28 cellular contexts compared by ENCODE assay signal in the genomic region with DNA sequence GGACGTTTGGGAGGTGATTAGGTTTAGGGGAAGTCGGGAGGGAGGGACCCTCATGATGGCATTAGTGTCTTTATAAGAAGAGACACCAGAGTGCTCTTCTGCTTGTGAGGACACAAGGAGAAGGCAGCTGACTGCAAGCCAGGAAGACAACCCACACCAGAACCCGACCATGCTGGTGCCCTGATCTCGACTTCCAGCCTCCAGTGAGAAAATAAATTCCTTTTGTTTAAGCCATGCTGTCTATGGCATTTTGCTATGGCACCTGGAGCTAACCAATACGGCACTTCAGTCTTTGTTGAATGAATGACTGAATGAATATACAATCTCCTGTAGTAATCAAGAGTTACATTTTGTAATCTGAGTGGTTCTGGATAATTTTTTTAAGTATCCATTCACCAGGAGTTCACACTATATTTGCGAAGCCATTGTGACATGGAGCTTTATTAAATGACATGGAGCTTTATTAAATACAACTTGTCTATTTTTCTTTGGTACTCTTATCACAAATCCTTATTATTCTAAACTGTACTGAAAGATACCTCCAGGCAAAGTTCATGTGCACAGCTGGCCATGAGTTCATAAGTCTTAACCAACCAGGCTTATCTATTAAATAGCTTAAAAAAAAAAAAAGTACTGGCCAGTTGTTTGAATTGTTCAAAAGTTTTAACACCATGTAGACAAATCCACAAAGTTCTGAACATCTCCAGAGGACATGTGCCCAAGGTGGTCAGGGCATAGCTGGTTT. TPM values are rescaled to one million over a fixed set of nuclear protein-coding genes. Genes with fewer than 3 reads are reported as not detected.
DNase-seq lines count a peak whose midpoint lies in the region; ATAC-seq, FAIRE-seq and TF ChIP-seq lines count a peak whose summit lies in the region.
"Had no signal": no experiment of that assay in that cellular context is flagged by ENCODE, and none has a peak within 500 bp of the region (broad histone marks: within the 10 kb centered on the region; RNA-seq: fewer than 3 reads in every experiment).

No MANE protein-coding gene starts in this region.

- no peak overlapping the region for H3K18ac ChIP-seq in trophoblast cell (ENCODE audit: low read length)

- FAIRE-seq in K562 (lab: Jason Lieb, UNC): no peak
- FAIRE-seq: A204.1, GM12891, GM19239 had no signal

- H3K79me1 ChIP-seq in trophoblast cell (ENCODE audit: low read length): no peaks in the 10 kb centered on the region

- H3K9me1 ChIP-seq in K562 (ENCODE audit: control insufficient read depth, insufficient read depth, low read length): no peaks in the 10 kb centered on the region

- H3K79me2 ChIP-seq in K562 (ENCODE audit: control insufficient read depth, insufficient read depth, low read length) (no peaks in the 10 kb centered on the region), trophoblast cell (ENCODE audit: control insufficient read depth, insufficient read depth, low read length, poor library complexity) (no peaks in the 10 kb centered on the region), Karpas-422 (ENCODE audit: low read length) (no peaks in the 10 kb centered on the region)

- H3K4ac ChIP-seq in trophoblast cell (ENCODE audit: low read depth, low read length): no peak overlapping the region

- no peak overlapping the region for H2AK5ac ChIP-seq in trophoblast cell (ENCODE audit: low read length)

- no peak overlapping the region for H3K23ac ChIP-seq in trophoblast cell (ENCODE audit: low read length)

- no peaks in the 10 kb centered on the region for H4K20me1 ChIP-seq in K562 (replicated peaks; ENCODE audit: control insufficient read depth, insufficient read depth, low read length)
- H4K20me1 ChIP-seq in Karpas-422 (ENCODE audit: insufficient read depth, low read depth, low read length): no peaks in the 10 kb centered on the region
- H4K20me1 ChIP-seq: BLaER1 had no signal

- WGBS in K562 (ENCODE audit: insufficient coverage, low coverage, missing lambda C conversion rate): 37% methylated on average over 6 of the region's 6 CpGs
- no CpG with 5 or more reads among the region's 6 CpGs for WGBS in trophoblast cell (ENCODE audit: extremely low coverage, insufficient coverage, insufficient read length)

- H2BK12ac ChIP-seq in trophoblast cell (ENCODE audit: low read length): peak overlapping the region; percentile 36

- H2BK5ac ChIP-seq in trophoblast cell (ENCODE audit: low read depth, low read length, poor library complexity): no peak overlapping the region

- peak overlapping the region; percentile 53 for H3K27ac Mint-ChIP-seq in stimulated activated effector memory CD8-positive, alpha-beta T cell treated with anti-CD3 and anti-CD28 coated beads, Interleukin-12 subunit alpha, Interleukin-12 subunit beta, amount 100 ng/mL, for 72 hours
- no peak overlapping the region for H3K27ac Mint-ChIP-seq in activated naive CD4-positive, alpha-beta T cell treated with anti-CD3 and anti-CD28 coated beads, Interleukin-2, amount 10 ng/mL, durations not matched to agents 7 days and 5 days

- H3K4me3 ChIP-seq in HEK293 (ENCODE audit: low read depth, low read length): no peak overlapping the region
- H3K4me3 ChIP-seq in K562: no peak overlapping the region
- H3K4me3 ChIP-seq in trophoblast cell (ENCODE audit: low read depth, low read length): no peak overlapping the region
- H3K4me3 ChIP-seq in Karpas-422 (ENCODE audit: low read length): no peak overlapping the region
- H3K4me3 ChIP-seq: BLaER1 had no signal

- POLR2A ChIA-PET in HEK293 (lab: Yijun Ruan, JAX) (no interaction called here), K562 (lab: Yijun Ruan, JAX) (interaction anchor here (0.7 to 1.9 kb wide), 5 partner anchors 10 to 147 kb away, joined by 3 to 10 read pairs (median 4); no protein-coding TSS in a partner anchor)

- no peak overlapping the region for H4K8ac ChIP-seq in trophoblast cell (ENCODE audit: low read depth, low read length)

- no peak for ATAC-seq in K562
- ATAC-seq in stimulated activated effector memory CD8-positive, alpha-beta T cell treated with anti-CD3 and anti-CD28 coated beads, Interleukin-12 subunit alpha, Interleukin-12 subunit beta, amount 100 ng/mL, for 72 hours: no peak

- TF ChIP-seq POLR2A in K562 (conservative IDR thresholded peaks at IDR 0.05): no peak

- H3K4me3 Mint-ChIP-seq in stimulated activated effector memory CD8-positive, alpha-beta T cell treated with anti-CD3 and anti-CD28 coated beads, Interleukin-12 subunit alpha, Interleukin-12 subunit beta, amount 100 ng/mL, for 72 hours: no peak overlapping the region
- no peak overlapping the region for H3K4me3 Mint-ChIP-seq in activated naive CD4-positive, alpha-beta T cell treated with anti-CD3 and anti-CD28 coated beads, Interleukin-2, amount 10 ng/mL, durations not matched to agents 7 days and 5 days
- H3K4me3 Mint-ChIP-seq: CD14-positive monocyte; CD4-positive, alpha-beta memory T cell; CD8-positive, alpha-beta memory T cell had no signal

- H3K27ac ChIP-seq in HEK293 (ENCODE audit: extremely low read depth, low read depth, low read length): no peak overlapping the region
- no peak overlapping the region for H3K27ac ChIP-seq in K562 (ENCODE audit: extremely low read depth, low read depth, low read length)
- no peak overlapping the region for H3K27ac ChIP-seq in trophoblast cell (ENCODE audit: low read depth, low read length)
- no peak overlapping the region for H3K27ac ChIP-seq in Karpas-422 (ENCODE audit: low read length)
- H3K27ac ChIP-seq: BLaER1 had no signal

- intact Hi-C loops in K562 (cut with micrococcal nuclease): no loop called here

- in situ Hi-C loops in K562 (cut with MboI): no loop called here

- no peak for TF ChIP-seq CTCF in HEK293 (tag by site-specific recombination; IDR thresholded peaks at IDR 0.05)
- no peak for TF ChIP-seq CTCF in K562 (IDR thresholded peaks at IDR 0.05 in 2 of 3, conservative IDR thresholded peaks at IDR 0.05 in 1 of 3; ENCODE audit: insufficient read depth in 2 of 3, low read depth in 1 of 3, low read length in 3 of 3)

- peaks cover 5% of the 10 kb centered on the region for H3K9me3 Mint-ChIP-seq in stimulated activated effector memory CD8-positive, alpha-beta T cell treated with anti-CD3 and anti-CD28 coated beads, Interleukin-12 subunit alpha, Interleukin-12 subunit beta, amount 100 ng/mL, for 72 hours
- H3K9me3 Mint-ChIP-seq in activated naive CD4-positive, alpha-beta T cell treated with anti-CD3 and anti-CD28 coated beads, Interleukin-2, amount 10 ng/mL, durations not matched to agents 7 days and 5 days: peaks cover 18% of the 10 kb centered on the region

- no peak overlapping the region for H4K12ac ChIP-seq in trophoblast cell (ENCODE audit: low read depth, low read length)

- H3K14ac ChIP-seq in trophoblast cell (ENCODE audit: low read length): no peak overlapping the region

- H3K36me3 ChIP-seq in HEK293 (ENCODE audit: control insufficient read depth in 2 of 2, insufficient read depth in 1 of 2, low read length in 2 of 2) (no peaks in the 10 kb centered on the region), K562 (ENCODE audit: control insufficient read depth, insufficient read depth, low read length) (no peaks in the 10 kb centered on the region), trophoblast cell (ENCODE audit: control insufficient read depth in 1 of 2, insufficient read depth in 2 of 2, low read length in 2 of 2) (no peaks in the 10 kb centered on the region), Karpas-422 (ENCODE audit: insufficient read depth, low read length) (no peaks in the 10 kb centered on the region)
- H3K36me3 ChIP-seq: BE2C, BLaER1 had no signal

- H3K4me1 Mint-ChIP-seq in stimulated activated effector memory CD8-positive, alpha-beta T cell treated with anti-CD3 and anti-CD28 coated beads, Interleukin-12 subunit alpha, Interleukin-12 subunit beta, amount 100 ng/mL, for 72 hours: no peaks in the 10 kb centered on the region
- H3K4me1 Mint-ChIP-seq in activated naive CD4-positive, alpha-beta T cell treated with anti-CD3 and anti-CD28 coated beads, Interleukin-2, amount 10 ng/mL, durations not matched to agents 7 days and 5 days: no peaks in the 10 kb centered on the region
- H3K4me1 Mint-ChIP-seq: CD8-positive, alpha-beta memory T cell had no signal

- H3K9me2 ChIP-seq in Karpas-422 (replicated peaks; ENCODE audit: insufficient read depth, low read length): no peaks in the 10 kb centered on the region

- H3K27me3 Mint-ChIP-seq in activated naive CD4-positive, alpha-beta T cell treated with anti-CD3 and anti-CD28 coated beads, Interleukin-2, amount 10 ng/mL, durations not matched to agents 7 days and 5 days: peaks cover 14% of the 10 kb centered on the region
- H3K27me3 Mint-ChIP-seq: CD4-positive, alpha-beta memory T cell had no signal

- H2BK120ac ChIP-seq in trophoblast cell (ENCODE audit: insufficient read depth, low read length, poor library complexity): no peak overlapping the region

- H2AFZ ChIP-seq in K562 (ENCODE audit: low read depth, low read length) (peak overlapping the region; percentile 24; the same call in 1 of the 2 replicates), trophoblast cell (ENCODE audit: insufficient read depth, low read length, poor library complexity) (no peak overlapping the region), Karpas-422 (ENCODE audit: low read length) (no peak overlapping the region)

- no peak for TF ChIP-seq EP300 in K562 (IDR thresholded peaks at IDR 0.05; ENCODE audit: low read length)

- H3K27me3 ChIP-seq in K562 (ENCODE audit: control insufficient read depth in 2 of 2, insufficient read depth in 2 of 2, low read length in 2 of 2): no peaks in the 10 kb centered on the region
- no peaks in the 10 kb centered on the region for H3K27me3 ChIP-seq in trophoblast cell (ENCODE audit: insufficient read depth, low read length)
- no peaks in the 10 kb centered on the region for H3K27me3 ChIP-seq in Karpas-422 (ENCODE audit: low read length)
- H3K27me3 ChIP-seq: BE2C, BLaER1 had no signal

- BruUV-seq in K562 (replicated peaks; lab: Mats Ljungman, UMichigan): no TSS peak

- no peak for TF ChIP-seq RAD21 in K562 (CRISPR knock-in tag; conservative IDR thresholded peaks at IDR 0.05 in 1 of 2, IDR thresholded peaks at IDR 0.05 in 1 of 2)

- no peaks in the 10 kb centered on the region for H3K36me3 Mint-ChIP-seq in stimulated activated effector memory CD8-positive, alpha-beta T cell treated with anti-CD3 and anti-CD28 coated beads, Interleukin-12 subunit alpha, Interleukin-12 subunit beta, amount 100 ng/mL, for 72 hours
- H3K36me3 Mint-ChIP-seq in activated naive CD4-positive, alpha-beta T cell treated with anti-CD3 and anti-CD28 coated beads, Interleukin-2, amount 10 ng/mL, durations not matched to agents 7 days and 5 days: peaks cover 17% of the 10 kb centered on the region

- no peak overlapping the region for H4K91ac ChIP-seq in trophoblast cell (ENCODE audit: low read depth, low read length)

- H3K4me2 ChIP-seq in K562 (ENCODE audit: insufficient read depth, low read length) (no peak overlapping the region), trophoblast cell (ENCODE audit: low read length) (no peak overlapping the region), Karpas-422 (ENCODE audit: low read depth, low read length, poor library complexity, severe bottlenecking) (no peak overlapping the region)
- H3K4me2 ChIP-seq: BLaER1 had no signal

- H3K9me3 ChIP-seq in HEK293 (ENCODE audit: control insufficient read depth, insufficient read depth, low read depth, low read length) (no peaks in the 10 kb centered on the region), K562 (replicated peaks; ENCODE audit: control insufficient read depth, insufficient read depth, low read depth, low read length) (peaks cover 8% of the 10 kb centered on the region; the same call in 1 of the 2 replicates), trophoblast cell (ENCODE audit: insufficient read depth, low read depth, low read length) (peaks cover 2% of the 10 kb centered on the region), Karpas-422 (ENCODE audit: low read length) (no peaks in the 10 kb centered on the region)
- H3K9me3 ChIP-seq: BE2C had no signal

- H3K4me1 ChIP-seq in HEK293 (ENCODE audit: control insufficient read depth, insufficient read depth, low read length): no peaks in the 10 kb centered on the region
- H3K4me1 ChIP-seq in K562 (replicated peaks in 1 of 2; ENCODE audit: control insufficient read depth in 2 of 2, insufficient read depth in 2 of 2, low read length in 2 of 2): no peaks in the 10 kb centered on the region
- no peaks in the 10 kb centered on the region for H3K4me1 ChIP-seq in trophoblast cell (ENCODE audit: control insufficient read depth in 1 of 2, insufficient read depth in 2 of 2, low read length in 2 of 2)
- no peaks in the 10 kb centered on the region for H3K4me1 ChIP-seq in Karpas-422 (ENCODE audit: low read length)
- H3K4me1 ChIP-seq: BE2C, BLaER1 had no signal

- CTCF ChIA-PET in HEK293 (lab: Yijun Ruan, JAX): interaction anchor here (0.7 to 1.5 kb wide), 5 partner anchors 11 to 234 kb away, joined by 3 to 7 read pairs (median 6); no protein-coding TSS in a partner anchor
- CTCF ChIA-PET in K562 (lab: Yijun Ruan, JAX; ENCODE audit: low intra/inter-chr PET ratio): no interaction called here
- CTCF ChIA-PET in activated naive CD4-positive, alpha-beta T cell treated with anti-CD3 and anti-CD28 coated beads, Interleukin-2, amount 10 ng/mL, durations not matched to agents 7 days and 5 days (lab: Charles Lee): interaction anchor here (0.7 kb wide), 1 partner anchor 69 kb away, joined by 4 read pairs; no protein-coding TSS in a partner anchor

- no peak overlapping the region for H3K9ac ChIP-seq in K562 (ENCODE audit: insufficient read depth in 1 of 2, low read depth in 2 of 2, low read length in 2 of 2)
- H3K9ac ChIP-seq in trophoblast cell (ENCODE audit: low read length): no peak overlapping the region
- no peak overlapping the region for H3K9ac ChIP-seq in Karpas-422 (ENCODE audit: low read length)
- H3K9ac ChIP-seq: BLaER1 had no signal

- DNase-seq in K562 (ENCODE audit: extremely low read depth in 1 of 4, low spot score in 3 of 4) (no peak), trophoblast cell (peak; percentile 97 to 98), NCI-H187 treated with DMSO at 0.1 percent for 48 hours (lab: John Stamatoyannopoulos, UW) (no peak), Karpas-422 (no peak), T1000 (lab: John Stamatoyannopoulos, UW) (no peak)
- DNase-seq in stimulated activated effector memory CD8-positive, alpha-beta T cell treated with anti-CD3 and anti-CD28 coated beads, Interleukin-12 subunit alpha, Interleukin-12 subunit beta, amount 100 ng/mL, for 72 hours (ENCODE audit: low spot score in 2 of 2): no peak
- no peak for DNase-seq in activated naive CD4-positive, alpha-beta T cell treated with anti-CD3 and anti-CD28 coated beads, Interleukin-2, amount 10 ng/mL, durations not matched to agents 7 days and 5 days
- DNase-seq: 8988T; ACHN; BE2C; C1 segment of cervical spinal cord; CD4-positive, alpha-beta memory T cell; CD4-positive, CD25-positive, alpha-beta regulatory T cell; CD8-positive, alpha-beta memory T cell; COR-L47; DMS 273 treated with DMSO at 0.1 percent for 48 hours; DMS153; DMS53; DMS79; DND-41; EL; GDM1 had no signal

RNA-seq across cellular contexts. Expression of gene BHLHE40, which starts 24.8 kb away (rescaled TPM):
- 81.5 and 114 TPM in 2 replicates for total RNA-seq in K562 (2011; cell fraction: chromatin; rRNA removed; ENCODE audit: low replicate concordance)
- total RNA-seq in K562 (2011; cell fraction: nucleolus; rRNA removed): 100 and 103 TPM in 2 replicates
- 92.4 and 99.8 TPM in 2 replicates for total RNA-seq in K562 (2011; cell fraction: nucleoplasm; rRNA removed)
- total RNA-seq in K562 (2014; rRNA removed) (38.7 and 44.5 TPM in 2 replicates), K562 (2014; rRNA removed; fragmentation: Illumina TruSeq; extraction: Trizol) (19.4 and 20.6 TPM in 2 replicates), K562 (2015; rRNA removed; fragmentation: Illumina TruSeq; extraction: Trizol) (27.7 and 27.8 TPM in 2 replicates), K562 (2021) (47.5 and 51.8 TPM in 2 replicates)
- polyA plus RNA-seq in K562 (2011; rRNA removed) (83.9 and 105 TPM in 2 replicates), K562 (2014; fragmentation: Illumina TruSeq; extraction: Trizol) (49.6 and 57.8 TPM in 2 replicates), K562 (2014; fragmentation: Nextera tagmentation; extraction: Ambion mirVana) (10 to 100 TPM; 12.0 to 24.3 TPM), K562 (2014; rRNA removed) (30.9 and 31.4 TPM in 2 replicates)
- 72.3 and 73.7 TPM in 2 replicates for polyA plus RNA-seq in K562 (2011; cell fraction: cytosol; rRNA removed)
- polyA plus RNA-seq in K562 (2011; cell fraction: nucleus; rRNA removed): 144 and 202 TPM in 2 replicates
- 98.8 and 122 TPM in 2 replicates for polyA plus RNA-seq in K562 (2012)
- polyA minus RNA-seq in K562 (2011; rRNA and poly(A)+ RNA removed): 76.2 and 78.0 TPM in 2 replicates
- polyA minus RNA-seq in K562 (2011; cell fraction: cytosol; rRNA and poly(A)+ RNA removed): 70.7 and 90.6 TPM in 2 replicates
- 122 and 139 TPM in 2 replicates for polyA minus RNA-seq in K562 (2011; cell fraction: nucleus; rRNA and poly(A)+ RNA removed)
- polyA plus RNA-seq in trophoblast cell (2013): 173 and 187 TPM in 2 replicates
- total RNA-seq in Karpas-422 (2014; rRNA removed; shearing (Covaris generic); ENCODE audit: low replicate concordance): 0.36 and 0.86 TPM in 2 replicates

Comparison
In these comparisons a context has a peak if more than half of its experiments do, and no peak if none do; other contexts are left out.
1. DNase-seq: peak in trophoblast cell (2 of 2); none in K562 (0 of 4), stimulated activated effector memory CD8-positive, alpha-beta T cell treated with anti-CD3 and anti-CD28 coated beads, Interleukin-12 subunit alpha, Interleukin-12 subunit beta, amount 100 ng/mL, for 72 hours (0 of 2), NCI-H187 treated with DMSO at 0.1 percent for 48 hours (single experiment), Karpas-422 (single experiment), activated naive CD4-positive, alpha-beta T cell treated with anti-CD3 and anti-CD28 coated beads, Interleukin-2, amount 10 ng/mL, durations not matched to agents 7 days and 5 days (single experiment) and T1000 (single experiment).
2. RNA of gene BHLHE40, which starts 24.8 kb away (total RNA-seq): 19.4 to 114 TPM in K562; 0.36 to 0.86 TPM in Karpas-422; every median in the first group is over 10 times any median in the second.